ENCODE assay signal across 11 cellular contexts in the genomic region with DNA sequence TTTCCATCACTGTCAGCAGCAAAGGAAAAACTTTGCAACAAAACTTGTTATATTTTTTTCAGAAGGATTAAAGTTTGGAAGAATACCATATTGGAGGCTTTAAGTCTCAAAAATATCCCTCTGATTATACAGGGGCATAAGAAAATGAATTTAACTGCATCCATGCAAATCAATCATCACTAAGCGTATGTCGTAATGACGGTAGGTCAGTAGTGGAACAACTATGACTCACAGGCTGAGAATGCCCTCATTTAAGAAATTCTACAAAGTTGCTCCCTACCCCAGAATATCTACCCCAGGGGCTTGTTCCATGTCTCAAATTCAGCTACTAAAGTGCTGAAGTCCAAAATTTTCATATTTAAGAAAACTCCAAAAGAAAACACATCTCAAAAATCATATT. TPM values are rescaled to one million over a fixed set of nuclear protein-coding genes. Genes with fewer than 3 reads are reported as not detected.
DNase-seq lines count a peak whose midpoint lies in the region; ATAC-seq and TF ChIP-seq lines count a peak whose summit lies in the region.
"Had no signal": no experiment of that assay in that cellular context is flagged by ENCODE, and none has a peak within 500 bp of the region (broad histone marks: within the 10 kb centered on the region; RNA-seq: fewer than 3 reads in every experiment).

No MANE protein-coding gene starts in this region.

- no peaks in the 10 kb centered on the region for H3K9me3 ChIP-seq in PC-9 (ENCODE audit: insufficient read depth, low read depth)
- H3K9me3 ChIP-seq in osteoblast (ENCODE audit: low read depth, low read length), result no peaks in the 10 kb centered on the region
- no peaks in the 10 kb centered on the region for H3K9me3 ChIP-seq in vagina
- H3K9me3 ChIP-seq: upper lobe of left lung had no signal

- TF ChIP-seq POLR2A in vagina (IDR thresholded peaks at IDR 0.05), result no peak

- H3K4me2 ChIP-seq in PC-9 (peak overlapping the region; percentile 40), osteoblast (ENCODE audit: insufficient read depth, low read length) (no peak overlapping the region)

- H3K4me1 ChIP-seq in PC-9 (replicated peaks; ENCODE audit: insufficient read depth) (peaks cover 25% of the 10 kb centered on the region), osteoblast (ENCODE audit: insufficient read depth, low read length) (peaks cover 20% of the 10 kb centered on the region), vagina (peaks cover 17% of the 10 kb centered on the region)

- H3K27me3 ChIP-seq in PC-9 (ENCODE audit: insufficient read depth, low read depth) (no peaks in the 10 kb centered on the region), osteoblast (ENCODE audit: insufficient read depth, low read length) (no peaks in the 10 kb centered on the region), vagina (no peaks in the 10 kb centered on the region)
- H3K27me3 ChIP-seq: upper lobe of left lung had no signal

- H3K27ac ChIP-seq in PC-9 (peak overlapping the region; percentile 46), osteoblast (ENCODE audit: low read depth, low read length) (peak overlapping the region; percentile 38), vagina (no peak overlapping the region)

- no peak for TF ChIP-seq CTCF in PC-9 (conservative IDR thresholded peaks at IDR 0.05)
- no peak for TF ChIP-seq CTCF in osteoblast (IDR thresholded peaks at IDR 0.05; ENCODE audit: extremely low read depth, low read depth, low read length)
- no peak for TF ChIP-seq CTCF in vagina (IDR thresholded peaks at IDR 0.05)

- peak; percentile 85 for DNase-seq in ELR (ENCODE audit: low read depth)
- DNase-seq in PC-9, result peak in 1 of 2 experiments; percentile 69
- no peak for DNase-seq in osteoblast (ENCODE audit: insufficient read length, low spot score, missing footprints)
- DNase-seq in vagina (ENCODE audit: extremely low spot score in 2 of 2), result no peak
- no peak for DNase-seq in HK-2 (ENCODE audit: unreplicated experiment)
- no peak for DNase-seq in COLO668 (lab: John Stamatoyannopoulos, UW; ENCODE audit: unreplicated experiment)
- DNase-seq: activated T-cell treated with anti-CD3 and anti-CD28 coated beads, Interleukin-2, amount 50 U/mL, for 1 hour; DND-41; upper lobe of left lung had no signal

- H3K4me3 ChIP-seq in PC-9 (no peak overlapping the region), osteoblast (ENCODE audit: insufficient read depth, low read length) (no peak overlapping the region), vagina (no peak overlapping the region)
- H3K4me3 ChIP-seq: upper lobe of left lung had no signal

- POLR2A ChIA-PET in PC-9 (lab: Charles Lee; ENCODE audit: unreplicated experiment), result no interaction called here

- CTCF ChIA-PET in PC-9 (lab: Charles Lee), result no interaction called here

- H3K9me2 ChIP-seq in PC-9 (ENCODE audit: insufficient read depth), result no peaks in the 10 kb centered on the region

- intact Hi-C loops in PC-9 (cut with micrococcal nuclease; ENCODE audit: unreplicated experiment) (no loop called here), vagina (cut with DNase I) (no loop called here)

- H3K36me3 ChIP-seq in PC-9 (ENCODE audit: low read depth) (no peaks in the 10 kb centered on the region), osteoblast (ENCODE audit: insufficient read depth, low read length) (no peaks in the 10 kb centered on the region), vagina (no peaks in the 10 kb centered on the region)
- H3K36me3 ChIP-seq: upper lobe of left lung had no signal

- BruUV-seq in PC-9 (replicated peaks; lab: Mats Ljungman, UMichigan), result no TSS peak

- H2AFZ ChIP-seq in PC-9 (no peak overlapping the region), osteoblast (ENCODE audit: low read length) (no peak overlapping the region)

- no peaks in the 10 kb centered on the region for H4K20me1 ChIP-seq in PC-9 (ENCODE audit: insufficient read depth)
- H4K20me1 ChIP-seq in osteoblast (ENCODE audit: insufficient read depth, low read length), result no peaks in the 10 kb centered on the region

- H3F3A ChIP-seq in PC-9 (ENCODE audit: insufficient read depth, low read depth), result peaks cover 19% of the 10 kb centered on the region

- ATAC-seq in esophagus mucosa (peak; percentile 30), GM18498 (IDR thresholded peaks at IDR 0.05; ENCODE audit: unreplicated experiment) (no peak)

- H3K79me2 ChIP-seq in PC-9 (ENCODE audit: low read depth) (no peaks in the 10 kb centered on the region), osteoblast (ENCODE audit: insufficient read depth, low read length) (no peaks in the 10 kb centered on the region)

RNA-seq across cellular contexts. Expression of a gene that starts 12.5 kb away (rescaled TPM):
- total RNA-seq in PC-9 (2021), result 17.0 and 22.9 TPM in 2 replicates
- total RNA-seq in esophagus mucosa, result 45.2 TPM
- total RNA-seq in osteoblast, result 44.2 TPM in 2 replicates
- 78.6 TPM for total RNA-seq in vagina
